ENCODE assay signal across 22 cellular contexts in the genomic region with DNA sequence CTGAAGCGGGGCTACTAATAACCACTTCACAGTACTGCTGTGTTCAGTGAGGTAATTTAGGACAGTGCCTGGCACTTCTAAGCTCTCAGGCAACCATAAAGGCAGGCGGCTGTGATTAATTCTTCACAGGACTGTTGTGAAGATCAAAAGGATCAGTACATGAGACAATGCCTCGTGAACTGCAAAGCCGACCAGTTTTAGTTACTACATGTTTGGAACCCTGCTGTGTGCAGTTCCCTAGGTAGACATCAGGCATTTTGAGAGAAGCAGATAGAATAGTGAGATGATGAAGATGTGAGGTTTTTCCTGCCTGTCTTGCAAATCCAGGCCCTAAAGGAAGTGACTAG. TPM values are rescaled to one million over a fixed set of nuclear protein-coding genes. Genes with fewer than 3 reads are reported as not detected.
DNase-seq lines count a peak whose midpoint lies in the region; ATAC-seq, FAIRE-seq and TF ChIP-seq lines count a peak whose summit lies in the region.
"Had no signal": no experiment of that assay in that cellular context is flagged by ENCODE, and none has a peak within 500 bp of the region (broad histone marks: within the 10 kb centered on the region; RNA-seq: fewer than 3 reads in every experiment).

No MANE protein-coding gene starts in this region.

- no peaks in the 10 kb centered on the region for H3K79me2 ChIP-seq in PC-9 (ENCODE audit: low read depth)

- no peaks in the 10 kb centered on the region for H3K9me2 ChIP-seq in PC-9 (ENCODE audit: insufficient read depth)

- CTCF ChIA-PET in PC-9 (lab: Charles Lee): no interaction called here

- no peak for TF ChIP-seq CTCF in PC-9 (conservative IDR thresholded peaks at IDR 0.05)
- no peak for TF ChIP-seq CTCF in kidney (IDR thresholded peaks at IDR 0.05; ENCODE audit: borderline replicate concordance, extremely low read depth, insufficient read depth)
- no peak for TF ChIP-seq CTCF in gastrocnemius medialis (IDR thresholded peaks at IDR 0.05 in 4 of 5, conservative IDR thresholded peaks at IDR 0.05 in 1 of 5)
- no peak for TF ChIP-seq CTCF in BE2C (IDR thresholded peaks at IDR 0.05; ENCODE audit: low read depth, low read length)

- no peak for TF ChIP-seq POLR2A in gastrocnemius medialis (IDR thresholded peaks at IDR 0.05)

- H3K4me3 ChIP-seq in PC-9 (no peak overlapping the region), kidney (ENCODE audit: low read length in 2 of 2) (no peak overlapping the region), gastrocnemius medialis (no peak overlapping the region), BE2C (ENCODE audit: low read depth, low read length) (no peak overlapping the region)
- H3K4me3 ChIP-seq: GM12878, heart left ventricle, SJCRH30 had no signal

- peak overlapping the region; percentile 81 for H3K27ac ChIP-seq in PC-9
- H3K27ac ChIP-seq in kidney (ENCODE audit: low read depth in 2 of 2, low read length in 2 of 2): peak overlapping the region; percentile 38 to 55
- peak overlapping the region in 2 of 4 donors; percentile 18 to 62 for H3K27ac ChIP-seq in gastrocnemius medialis
- H3K27ac ChIP-seq: HL-60, SJCRH30 had no signal

- ATAC-seq in Right ventricle myocardium inferior (peak; percentile 24), Right ventricle myocardium superior (ENCODE audit: poor library complexity) (no peak), gastrocnemius medialis (peak; percentile 6 to 43), GM18519 (IDR thresholded peaks at IDR 0.05; ENCODE audit: low FRiP score, unreplicated experiment) (no peak)
- ATAC-seq: GM12878, T-helper 17 cell had no signal

- intact Hi-C loops in Right ventricle myocardium inferior (cut with DNase I) (no loop called here), Right ventricle myocardium superior (cut with DNase I) (no loop called here), PC-9 (cut with micrococcal nuclease; ENCODE audit: unreplicated experiment) (no loop called here), kidney (cut with DNase I) (no loop called here), gastrocnemius medialis (cut with DNase I; ENCODE audit: low total_unique reads) (no loop called here)

- POLR2A ChIA-PET in PC-9 (lab: Charles Lee; ENCODE audit: unreplicated experiment): no interaction called here

- H3K36me3 ChIP-seq in PC-9 (ENCODE audit: low read depth): no peaks in the 10 kb centered on the region
- H3K36me3 ChIP-seq in kidney (ENCODE audit: control insufficient read depth in 1 of 2, insufficient read depth in 2 of 2, low read length in 2 of 2): no peaks in the 10 kb centered on the region
- H3K36me3 ChIP-seq in gastrocnemius medialis: no peaks in the 10 kb centered on the region
- H3K36me3 ChIP-seq in BE2C: no peaks in the 10 kb centered on the region
- H3K36me3 ChIP-seq: heart left ventricle, SJCRH30 had no signal

- in situ Hi-C loops in gastrocnemius medialis (cut with MboI; ENCODE audit: low sequenced_read_pairs in 4 of 4): no loop called here

- no peak for FAIRE-seq in kidney (lab: Jason Lieb, UNC)
- FAIRE-seq: colon, G401.6, GM12878, islet of Langerhans had no signal

- no TSS peak for BruUV-seq in PC-9 (replicated peaks; lab: Mats Ljungman, UMichigan)

- no peak for DNase-seq in Right ventricle myocardium inferior (ENCODE audit: missing footprints)
- DNase-seq in Right ventricle myocardium superior: no peak
- DNase-seq in PC-9: no peak
- DNase-seq in kidney: no peak
- no peak for DNase-seq in gastrocnemius medialis
- no peak for DNase-seq in activated naive CD4-positive, alpha-beta T cell treated with anti-CD3 and anti-CD28 coated beads, Interleukin-2, amount 50 U/mL, for 16 hours
- no peak for DNase-seq in BE2C
- DNase-seq: activated CD4-positive, alpha-beta memory T cell treated with anti-CD3 and anti-CD28 coated beads, Interleukin-2, amount 10 ng/mL, durations not matched to agents 7 days and 5 days; activated naive CD4-positive, alpha-beta T cell treated with Interleukin-2 at 50 U/mL for 16 hours; activated T-cell treated with anti-CD3 and anti-CD28 coated beads, Interleukin-2, amount 50 U/mL, for 1 hour; IMR-90; NCI-H1694; SJCRH30; stimulated activated CD4-positive, alpha-beta T cell treated with anti-CD3 and anti-CD28 coated beads, Interleukin-12 subunit alpha, Interleukin-12 subunit beta, amount 100 ng/mL, for 4 hours; T-helper 17 cell had no signal

- H3K9me3 ChIP-seq in PC-9 (ENCODE audit: insufficient read depth, low read depth): no peaks in the 10 kb centered on the region
- no peaks in the 10 kb centered on the region for H3K9me3 ChIP-seq in kidney (ENCODE audit: control insufficient read depth in 1 of 2, low read length in 2 of 2)
- H3K9me3 ChIP-seq in gastrocnemius medialis: no peaks in the 10 kb centered on the region
- no peaks in the 10 kb centered on the region for H3K9me3 ChIP-seq in BE2C
- H3K9me3 ChIP-seq: heart left ventricle, SJCRH30 had no signal

- H3K4me2 ChIP-seq in PC-9: peak overlapping the region; percentile 45; the same call in 1 of the 2 replicates

- no peaks in the 10 kb centered on the region for H4K20me1 ChIP-seq in PC-9 (ENCODE audit: insufficient read depth)

- no peak overlapping the region for H2AFZ ChIP-seq in PC-9

- no peaks in the 10 kb centered on the region for H3K27me3 ChIP-seq in PC-9 (ENCODE audit: insufficient read depth, low read depth)
- no peaks in the 10 kb centered on the region for H3K27me3 ChIP-seq in gastrocnemius medialis
- no peaks in the 10 kb centered on the region for H3K27me3 ChIP-seq in BE2C
- H3K27me3 ChIP-seq: heart left ventricle, SJCRH30 had no signal

- peaks cover 23% of the 10 kb centered on the region; the same call in 1 of the 2 replicates for H3F3A ChIP-seq in PC-9 (ENCODE audit: insufficient read depth, low read depth)

- H3K9ac ChIP-seq in kidney (ENCODE audit: low read length in 2 of 2): no peak overlapping the region

- peaks cover 26% of the 10 kb centered on the region for H3K4me1 ChIP-seq in PC-9 (replicated peaks; ENCODE audit: insufficient read depth)
- peaks cover 28 to 31% of the 10 kb centered on the region in 2 donors for H3K4me1 ChIP-seq in kidney (ENCODE audit: control insufficient read depth in 1 of 2, insufficient read depth in 1 of 2, low read depth in 1 of 2, low read length in 2 of 2)
- peaks cover 0 to 40% of the 10 kb centered on the region in 2 donors for H3K4me1 ChIP-seq in gastrocnemius medialis
- no peaks in the 10 kb centered on the region for H3K4me1 ChIP-seq in BE2C

RNA-seq across cellular contexts. Expression of gene EFHD1, which starts 19.1 kb away (rescaled TPM):
- total RNA-seq in Right ventricle myocardium inferior: 26.3 TPM
- 24.3 TPM for total RNA-seq in Right ventricle myocardium superior
- total RNA-seq in PC-9 (2021): 10.6 and 15.0 TPM in 2 replicates
- total RNA-seq in kidney: 129 TPM
- 280 TPM for polyA plus RNA-seq in kidney (ENCODE audit: insufficient read depth, low read depth, low replicate concordance)
- total RNA-seq in gastrocnemius medialis: 10 to 100 TPM; 13.4 to 29.0 (median 13.9) TPM
- polyA plus RNA-seq in BE2C (2012; ENCODE audit: insufficient read depth, insufficient read length, low read depth): not detected
- total RNA-seq: GM12878, IMR-90 had no signal

RNA-seq across cellular contexts. Expression of gene GIGYF2, which starts 44.7 kb away (rescaled TPM):
- total RNA-seq in Right ventricle myocardium inferior: 57.2 TPM
- 60.2 TPM for total RNA-seq in Right ventricle myocardium superior
- 86.4 and 101 TPM in 2 replicates for total RNA-seq in PC-9 (2021)
- total RNA-seq in kidney: 79.8 TPM
- 13.5 TPM for polyA plus RNA-seq in kidney (ENCODE audit: insufficient read depth, low read depth, low replicate concordance)
- total RNA-seq in gastrocnemius medialis: 10 to 100 TPM; 55.7 to 87.8 (median 66.1) TPM
- polyA plus RNA-seq in BE2C (2012; ENCODE audit: insufficient read depth, insufficient read length, low read depth): 59.5 TPM

Comparison
In these comparisons a context has a peak if more than half of its experiments do, and no peak if none do; other contexts are left out.
1. ATAC-seq: peak in Right ventricle myocardium inferior (single experiment) and gastrocnemius medialis (2 of 2); none in Right ventricle myocardium superior (single experiment) and GM18519 (single experiment).